ENCODE assay signal across 29 cellular contexts in the genomic region with DNA sequence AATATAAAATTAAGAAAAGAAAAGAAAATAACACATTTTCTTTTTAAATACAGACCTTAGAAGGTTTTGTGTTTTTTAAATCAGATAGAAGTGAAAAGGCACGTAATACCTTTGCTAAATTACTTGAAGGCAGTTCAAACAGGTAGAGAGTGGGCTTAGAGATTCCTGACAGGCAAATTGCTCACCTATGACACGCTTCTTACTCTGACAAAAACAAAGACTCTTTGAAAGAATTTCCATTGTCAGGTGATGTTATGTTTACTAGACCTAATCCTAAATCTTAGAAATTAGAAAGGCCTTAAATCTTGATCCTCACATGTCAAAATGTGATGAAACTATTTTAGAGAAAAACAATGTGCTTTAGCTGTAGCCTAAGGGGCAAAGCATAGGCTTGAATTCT.
"Had no signal": no experiment of that assay in that cellular context is flagged by ENCODE, and none has a peak within 500 bp of the region (broad histone marks: within the 10 kb centered on the region; RNA-seq: fewer than 3 reads in every experiment).

No MANE protein-coding gene starts in this region.

- FAIRE-seq: astrocyte, bronchial epithelial cell had no signal

- H3K4me3 ChIP-seq: coronary artery, dorsolateral prefrontal cortex, gastrocnemius medialis, heart left ventricle had no signal

- H3K9me3 ChIP-seq: gastrocnemius medialis, heart left ventricle had no signal

- ATAC-seq: activated T-cell treated with anti-CD3 and anti-CD28 coated beads, Interleukin-2, amount 50 U/mL, for 72 hours; esophagus mucosa; gastrocnemius medialis; heart left ventricle; T-helper 17 cell had no signal

- DNase-seq: activated CD4-positive, alpha-beta memory T cell treated with anti-CD3 and anti-CD28 coated beads, Interleukin-2, amount 10 ng/mL, durations not matched to agents 7 days and 5 days; activated CD4-positive, alpha-beta T cell treated with anti-CD3 and anti-CD28 coated beads for 4 hours; activated CD4-positive, alpha-beta T cell treated with anti-CD3 and anti-CD28 coated beads, Interleukin-2, amount 10 ng/mL, durations not matched to agents 7 days and 5 days; activated CD4-positive, alpha-beta T cell treated with anti-CD3 and anti-CD28 coated beads, Interleukin-2, amount 50 U/mL, for 4 hours; activated CD4-positive, CD25-positive, alpha-beta regulatory T cell; activated CD4-positive, CD25-positive, alpha-beta regulatory T cell treated with anti-CD3 and anti-CD28 coated beads, Interleukin-2, amount 50 U/mL, for 72 hours; activated CD8-positive, alpha-beta memory T cell treated with anti-CD3 and anti-CD28 coated beads, Interleukin-2, amount 50 U/mL, for 48 hours; activated gamma-delta T cell; activated naive CD4-positive, alpha-beta T cell treated with anti-CD3 and anti-CD28 coated beads, Interleukin-2, amount 50 U/mL, for 16 hours; activated naive CD4-positive, alpha-beta T cell treated with Interleukin-2 at 50 U/mL for 16 hours; activated T-cell treated with anti-CD3 and anti-CD28 coated beads for 4 hours; activated T-cell treated with anti-CD3 and anti-CD28 coated beads, Interleukin-2, amount 50 U/mL, for 24 hours; activated T-cell treated with anti-CD3 and anti-CD28 coated beads, Interleukin-2, amount 50 U/mL, for 72 hours; amniotic stem cell; anterior cingulate cortex; brain microvascular endothelial cell; dorsolateral prefrontal cortex; effector memory CD4-positive, alpha-beta T cell; foreskin fibroblast; gastrocnemius medialis; glutamatergic neuron; heart left ventricle; T-helper 1 cell; T-helper 17 cell; T1000 had no signal

- H3K4me1 ChIP-seq: gastrocnemius medialis, heart left ventricle had no signal

- H3K27ac ChIP-seq: brain microvascular endothelial cell, coronary artery, dorsolateral prefrontal cortex, gastrocnemius medialis, heart left ventricle had no signal

- H3K27me3 ChIP-seq: brain microvascular endothelial cell, gastrocnemius medialis, heart left ventricle had no signal

- H3K36me3 ChIP-seq: brain microvascular endothelial cell, gastrocnemius medialis, heart left ventricle had no signal
